ENCODE assay signal across 8 cellular contexts in the genomic region with DNA sequence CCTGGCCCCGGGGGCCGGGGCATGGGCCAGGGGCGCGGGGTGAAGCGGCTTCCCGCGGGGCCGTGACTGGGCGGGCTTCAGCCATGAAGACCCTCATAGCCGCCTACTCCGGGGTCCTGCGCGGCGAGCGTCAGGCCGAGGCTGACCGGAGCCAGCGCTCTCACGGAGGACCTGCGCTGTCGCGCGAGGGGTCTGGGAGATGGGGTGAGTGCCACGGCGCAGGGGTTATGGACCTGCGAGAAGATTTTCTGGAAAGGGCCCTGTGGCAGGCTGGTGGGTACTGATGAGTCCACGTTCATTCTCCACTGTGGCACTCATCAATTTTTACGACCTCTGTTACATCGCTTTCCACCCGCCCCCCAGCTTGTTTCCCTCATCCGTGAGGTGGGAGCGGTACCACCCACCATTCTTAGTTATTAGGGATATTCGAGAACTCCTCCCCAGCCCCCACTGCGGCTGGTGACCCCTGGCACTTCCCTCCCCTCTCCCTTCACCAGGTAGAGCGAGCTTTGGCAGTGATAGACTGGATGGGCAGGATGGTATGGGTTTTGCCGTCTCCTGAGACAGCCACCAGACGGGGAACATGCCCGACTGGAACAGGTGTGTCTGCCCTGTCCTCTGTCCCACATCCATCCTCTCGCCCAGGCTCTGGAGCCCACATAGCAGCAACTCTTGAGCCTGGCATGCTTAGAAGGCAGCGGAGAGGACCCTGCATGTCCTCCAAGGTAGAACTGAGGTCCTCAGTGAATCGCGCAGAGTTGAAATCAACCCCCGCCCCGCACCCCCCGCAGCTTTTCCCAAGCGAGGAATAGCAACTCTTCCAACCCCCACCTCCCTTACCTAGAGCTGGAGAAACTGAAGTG. TPM values are rescaled to one million over a fixed set of nuclear protein-coding genes. Genes with fewer than 3 reads are reported as not detected.
DNase-seq lines count a peak whose midpoint lies in the region; ATAC-seq lines count a peak whose summit lies in the region.

No MANE protein-coding gene starts in this region.

- WGBS in ectodermal cell, 2 experiments = 7% methylated on average over 46 of the region's 46 CpGs

- H3K4me3 Mint-ChIP-seq in CD4-positive, alpha-beta memory T cell = peak overlapping the region; percentile 37 to 85 (median 69)
- H3K4me3 Mint-ChIP-seq in naive thymus-derived CD4-positive, alpha-beta T cell = peak overlapping the region; percentile 58 to 84 (median 72)

- peaks cover 2 to 19% (median 9%) of the 10 kb centered on the region in 4 donors for H3K4me1 Mint-ChIP-seq in CD4-positive, alpha-beta memory T cell
- peaks cover 13 to 28% (median 17%) of the 10 kb centered on the region in 7 donors for H3K4me1 Mint-ChIP-seq in naive thymus-derived CD4-positive, alpha-beta T cell

- peaks cover 0 to 2% (median 0%) of the 10 kb centered on the region in 8 donors for H3K9me3 Mint-ChIP-seq in CD4-positive, alpha-beta memory T cell
- no peaks in the 10 kb centered on the region for H3K9me3 Mint-ChIP-seq in naive thymus-derived CD4-positive, alpha-beta T cell

- H3K36me3 ChIP-seq in CD4-positive, alpha-beta memory T cell (ENCODE audit: insufficient read depth, low read length) = no peaks in the 10 kb centered on the region
- H3K36me3 ChIP-seq in MG63 (no peaks in the 10 kb centered on the region), ectodermal cell (ENCODE audit: control insufficient read depth, insufficient read depth, low read length) (no peaks in the 10 kb centered on the region)
- H3K36me3 ChIP-seq in naive thymus-derived CD4-positive, alpha-beta T cell (ENCODE audit: control insufficient read depth in 2 of 3, insufficient read depth in 3 of 3, low read length in 3 of 3) = no peaks in the 10 kb centered on the region

- POLR2A ChIA-PET in CD4-positive, alpha-beta memory T cell (lab: Charles Lee; ENCODE audit: partially characterized antibody) = interaction anchor here (1.0 to 1.4 kb wide), 2 partner anchors 8 to 46 kb away, joined by 3 to 4 read pairs; partner anchors contain the start of gene UVRAG
- POLR2A ChIA-PET in naive thymus-derived CD4-positive, alpha-beta T cell (lab: Charles Lee) = interaction anchor here (0.8 kb wide), 1 partner anchor 10 kb away, joined by 5 read pairs; no protein-coding TSS in a partner anchor

- peak overlapping the region; percentile 42 to 58 for H3K4me3 ChIP-seq in CD4-positive, alpha-beta memory T cell (ENCODE audit: low read length in 2 of 2)
- peak overlapping the region; percentile 45 for H3K4me3 ChIP-seq in MG63
- H3K4me3 ChIP-seq in ectodermal cell (ENCODE audit: insufficient read depth, low read depth, low read length) = peak overlapping the region; percentile 35
- H3K4me3 ChIP-seq in naive thymus-derived CD4-positive, alpha-beta T cell (ENCODE audit: low read length) = peak overlapping the region; percentile 55

- H3K27ac ChIP-seq in CD4-positive, alpha-beta memory T cell (ENCODE audit: low read depth, low read length) = no peak overlapping the region
- no peak overlapping the region for H3K27ac ChIP-seq in ectodermal cell (ENCODE audit: insufficient read depth, low read depth, low read length, poor library complexity, severe bottlenecking)
- no peak overlapping the region for H3K27ac ChIP-seq in naive thymus-derived CD4-positive, alpha-beta T cell (ENCODE audit: low read depth, low read length)

- H3K36me3 Mint-ChIP-seq in CD4-positive, alpha-beta memory T cell = no peaks in the 10 kb centered on the region
- H3K36me3 Mint-ChIP-seq in naive thymus-derived CD4-positive, alpha-beta T cell = no peaks in the 10 kb centered on the region

- H3K27me3 ChIP-seq in CD4-positive, alpha-beta memory T cell (ENCODE audit: insufficient read depth, low read length) = peaks cover 3% of the 10 kb centered on the region
- peaks cover 14% of the 10 kb centered on the region for H3K27me3 ChIP-seq in MG63
- peaks cover 43% of the 10 kb centered on the region for H3K27me3 ChIP-seq in ectodermal cell (ENCODE audit: control insufficient read depth, insufficient read depth, low read length, poor library complexity, severe bottlenecking)
- H3K27me3 ChIP-seq in naive thymus-derived CD4-positive, alpha-beta T cell (ENCODE audit: control insufficient read depth in 2 of 2, insufficient read depth in 2 of 2, low read length in 2 of 2) = peaks cover 0 to 4% of the 10 kb centered on the region in 2 donors

- DNase-seq in CD4-positive, alpha-beta memory T cell = peak in 1 of 5 donors; percentile 8
- DNase-seq in MG63 = no peak
- peak in 2 of 9 donors; percentile 2 to 7 for DNase-seq in naive thymus-derived CD4-positive, alpha-beta T cell
- no peak for DNase-seq in cerebellar nuclear complex (lab: John Stamatoyannopoulos, UW)
- no peak for DNase-seq in foreskin melanocyte
- no peak for DNase-seq in DMS114 treated with DMSO at 0.1 percent for 48 hours (lab: John Stamatoyannopoulos, UW; ENCODE audit: unreplicated experiment)

- H3K9me3 ChIP-seq in CD4-positive, alpha-beta memory T cell (ENCODE audit: control insufficient read depth in 1 of 2, low read length in 2 of 2) = no peaks in the 10 kb centered on the region
- H3K9me3 ChIP-seq in MG63 = no peaks in the 10 kb centered on the region
- no peaks in the 10 kb centered on the region for H3K9me3 ChIP-seq in ectodermal cell (ENCODE audit: control insufficient read depth, low read length)
- no peaks in the 10 kb centered on the region for H3K9me3 ChIP-seq in naive thymus-derived CD4-positive, alpha-beta T cell (ENCODE audit: control insufficient read depth in 2 of 3, low read length in 3 of 3)

- intact Hi-C loops in CD4-positive, alpha-beta memory T cell (cut with micrococcal nuclease) = loop anchor here (1.0 to 2.0 kb wide), 2 partner anchors 46 kb away; partner anchors contain the start of gene UVRAG
- intact Hi-C loops in naive thymus-derived CD4-positive, alpha-beta T cell (cut with micrococcal nuclease) = loop anchor here (1.0 to 10.0 kb wide), 7 partner anchors 33 to 796 kb away; partner anchors contain the start of gene UVRAG (in 1 of the 2)

- H3K27me3 Mint-ChIP-seq in CD4-positive, alpha-beta memory T cell = peaks cover 3 to 9% of the 10 kb centered on the region in 2 donors
- peaks cover 7 to 24% (median 14%) of the 10 kb centered on the region in 5 donors for H3K27me3 Mint-ChIP-seq in naive thymus-derived CD4-positive, alpha-beta T cell

- H3K27ac Mint-ChIP-seq in CD4-positive, alpha-beta memory T cell = peak overlapping the region in 3 of 7 donors; percentile 67 to 74 (median 73)
- peak overlapping the region in 1 of 9 donors; percentile 8 for H3K27ac Mint-ChIP-seq in naive thymus-derived CD4-positive, alpha-beta T cell

- CTCF ChIA-PET in CD4-positive, alpha-beta memory T cell (lab: Charles Lee; ENCODE audit: partially characterized antibody) = interaction anchor here (0.8 to 0.9 kb wide), 2 partner anchors 33 to 46 kb away, joined by 3 read pairs; no protein-coding TSS in a partner anchor
- CTCF ChIA-PET in naive thymus-derived CD4-positive, alpha-beta T cell (lab: Charles Lee) = interaction anchor here (0.6 kb wide), 1 partner anchor 549 kb away, joined by 3 read pairs; no protein-coding TSS in a partner anchor

- no peak for ATAC-seq in naive thymus-derived CD4-positive, alpha-beta T cell
- no peak for ATAC-seq in HG03457 (IDR thresholded peaks at IDR 0.05; ENCODE audit: unreplicated experiment)

- H3K4me1 ChIP-seq in CD4-positive, alpha-beta memory T cell (ENCODE audit: insufficient read depth, low read length) = peaks cover 23% of the 10 kb centered on the region
- peaks cover 18% of the 10 kb centered on the region for H3K4me1 ChIP-seq in ectodermal cell (ENCODE audit: control insufficient read depth, insufficient read depth, low read length)
- H3K4me1 ChIP-seq in naive thymus-derived CD4-positive, alpha-beta T cell (ENCODE audit: control insufficient read depth in 2 of 2, insufficient read depth in 2 of 2, low read length in 2 of 2) = peaks cover 5 to 7% of the 10 kb centered on the region in 2 donors

RNA-seq across cellular contexts. Expression of gene DGAT2, which starts 0.6 kb away (rescaled TPM):
- total RNA-seq in CD4-positive, alpha-beta memory T cell = under 1 TPM; 0.17 to 0.35 TPM
- polyA plus RNA-seq in CD4-positive, alpha-beta memory T cell = under 1 TPM; 0.08 to 0.38 TPM
- 8.6 and 10.3 TPM in 2 replicates for total RNA-seq in MG63 (2014; rRNA removed; shearing (Covaris generic); ENCODE audit: low replicate concordance)
- polyA plus RNA-seq in ectodermal cell (2013, experiment 1 of 4) = 4.5 TPM
- polyA plus RNA-seq in ectodermal cell (2013, experiment 2 of 4) = 5.7 TPM
- 3.6 TPM for polyA plus RNA-seq in ectodermal cell (2013, experiment 3 of 4)
- 3.3 TPM for polyA plus RNA-seq in ectodermal cell (2013, experiment 4 of 4)
- 1 to 10 TPM in 3 of 5 experiments, under 1 TPM in 2; 0.32 to 8.5 (median 1.4) TPM for total RNA-seq in naive thymus-derived CD4-positive, alpha-beta T cell
- polyA plus RNA-seq in naive thymus-derived CD4-positive, alpha-beta T cell = under 1 TPM; 0.30 to 0.58 TPM

RNA-seq across cellular contexts. Expression of gene UVRAG, which starts 45.9 kb away (rescaled TPM):
- total RNA-seq in CD4-positive, alpha-beta memory T cell = 10 to 100 TPM; 22.0 to 32.2 TPM
- 10 to 100 TPM; 11.2 to 20.5 TPM for polyA plus RNA-seq in CD4-positive, alpha-beta memory T cell
- 6.9 and 14.5 TPM in 2 replicates for total RNA-seq in MG63 (2014; rRNA removed; shearing (Covaris generic); ENCODE audit: low replicate concordance)
- polyA plus RNA-seq in ectodermal cell (2013, experiment 1 of 4) = 20.4 TPM
- polyA plus RNA-seq in ectodermal cell (2013, experiment 2 of 4) = 19.7 TPM
- 16.4 TPM for polyA plus RNA-seq in ectodermal cell (2013, experiment 3 of 4)
- 15.8 TPM for polyA plus RNA-seq in ectodermal cell (2013, experiment 4 of 4)
- 10 to 100 TPM; 24.0 to 46.1 (median 25.4) TPM for total RNA-seq in naive thymus-derived CD4-positive, alpha-beta T cell
- 10 to 100 TPM; 12.3 to 14.7 TPM for polyA plus RNA-seq in naive thymus-derived CD4-positive, alpha-beta T cell

RNA-seq across cellular contexts. Expression of gene MOGAT2, which starts 51.5 kb away (rescaled TPM):
- total RNA-seq in CD4-positive, alpha-beta memory T cell = not detected
- polyA plus RNA-seq in CD4-positive, alpha-beta memory T cell = not detected
- total RNA-seq in MG63 (2014; rRNA removed; shearing (Covaris generic); ENCODE audit: low replicate concordance) = not detected in 2 replicates
- 0.31 TPM for polyA plus RNA-seq in ectodermal cell (2013, experiment 1 of 4)
- not detected for polyA plus RNA-seq in ectodermal cell (2013, experiment 2 of 4)
- not detected for polyA plus RNA-seq in ectodermal cell (2013, experiment 3 of 4)
- not detected for polyA plus RNA-seq in ectodermal cell (2013, experiment 4 of 4)
- not detected for total RNA-seq in naive thymus-derived CD4-positive, alpha-beta T cell
- not detected for polyA plus RNA-seq in naive thymus-derived CD4-positive, alpha-beta T cell
